ENCODE assay signal across 2 cellular contexts in the genomic region with DNA sequence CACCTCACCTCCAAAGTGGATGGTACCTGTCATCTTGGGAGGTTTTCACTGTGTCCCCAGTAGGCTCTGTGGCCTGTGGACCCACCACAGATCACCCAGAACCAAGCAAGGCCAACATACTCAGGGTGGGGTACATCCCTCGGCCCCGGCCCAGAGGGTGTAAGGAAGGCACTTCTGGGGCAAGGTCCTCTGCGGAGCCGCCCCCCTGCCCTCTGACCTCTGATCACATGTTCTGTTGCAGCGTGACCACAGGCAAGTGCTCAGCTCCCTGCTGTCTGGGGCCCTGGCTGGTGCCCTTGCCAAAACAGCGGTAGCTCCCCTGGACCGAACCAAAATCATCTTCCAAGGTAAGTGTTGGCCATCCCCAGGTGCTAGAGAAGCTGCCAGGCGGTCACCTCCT.
TF ChIP-seq lines count a peak whose summit lies in the region.

No MANE protein-coding gene starts in this region.

TF ChIP-seq in SK-N-SH, 30 proteins besides CTCF, POLR2A, EP300 and RAD21 (continued from another document):
- TF ChIP-seq, protein P1, sequence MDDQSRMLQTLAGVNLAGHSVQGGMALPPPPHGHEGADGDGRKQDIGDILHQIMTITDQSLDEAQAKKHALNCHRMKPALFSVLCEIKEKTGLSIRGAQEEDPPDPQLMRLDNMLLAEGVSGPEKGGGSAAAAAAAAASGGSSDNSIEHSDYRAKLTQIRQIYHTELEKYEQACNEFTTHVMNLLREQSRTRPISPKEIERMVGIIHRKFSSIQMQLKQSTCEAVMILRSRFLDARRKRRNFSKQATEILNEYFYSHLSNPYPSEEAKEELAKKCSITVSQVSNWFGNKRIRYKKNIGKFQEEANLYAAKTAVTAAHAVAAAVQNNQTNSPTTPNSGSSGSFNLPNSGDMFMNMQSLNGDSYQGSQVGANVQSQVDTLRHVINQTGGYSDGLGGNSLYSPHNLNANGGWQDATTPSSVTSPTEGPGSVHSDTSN (IDR thresholded peaks at IDR 0.05) = no peak
- TF ChIP-seq YY1 (IDR thresholded peaks at IDR 0.05; ENCODE audit: low read depth) (no peak), TAF1 (IDR thresholded peaks at IDR 0.05; ENCODE audit: borderline replicate concordance, low read depth, low read length) (no peak)
TF ChIP-seq in SK-N-SH: peak in this region for 0.

TF ChIP-seq in liver, 16 proteins besides CTCF, POLR2A, EP300 and RAD21 (continued from another document):
- TF ChIP-seq YY1 (IDR thresholded peaks at IDR 0.05) = peak; percentile 46
